1 cellular context compared by ENCODE assay signal in the genomic region with DNA sequence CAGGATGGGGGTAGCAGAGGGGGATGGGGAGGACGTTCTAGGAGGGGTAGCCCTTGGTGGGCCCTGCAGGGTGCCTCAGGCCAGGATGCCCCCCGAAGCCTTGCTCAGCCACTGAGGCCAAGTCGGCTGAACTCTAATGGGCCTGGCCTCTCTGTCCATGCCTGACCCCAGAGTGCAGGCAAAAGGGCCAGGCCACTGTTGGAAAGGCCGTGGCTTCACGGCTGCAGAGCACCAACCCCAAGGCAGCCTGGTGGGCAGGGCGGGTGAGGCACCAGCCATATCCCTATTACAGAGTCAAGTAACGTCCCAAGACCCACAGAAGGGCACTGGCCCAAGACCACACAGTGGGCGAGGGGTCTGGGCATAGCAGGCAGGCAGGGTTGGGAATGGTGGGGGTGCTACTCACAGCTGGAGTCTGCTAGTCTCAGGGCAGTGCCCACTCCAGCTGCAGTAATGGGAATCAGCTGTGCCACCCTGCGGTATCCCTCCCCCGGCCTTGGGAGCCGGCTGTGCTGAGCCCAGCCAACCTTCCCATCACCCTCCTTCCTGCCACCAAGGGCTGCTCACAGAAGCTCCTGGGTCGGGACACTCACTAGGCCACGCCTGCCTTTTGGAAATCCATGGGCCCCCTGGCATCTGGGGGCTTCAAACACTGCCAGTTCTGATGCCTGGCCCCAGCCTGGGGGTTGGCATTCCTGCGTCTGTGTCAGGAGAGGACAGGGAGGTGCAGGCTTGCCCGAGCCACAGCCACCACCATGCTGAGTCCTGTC.
TF ChIP-seq lines count a peak whose summit lies in the region.

No MANE protein-coding gene starts in this region.

TF ChIP-seq in SK-N-SH treated with all-trans-retinoic acid at 6 μM for 48 hours, 23 proteins besides CTCF, POLR2A, EP300 and RAD21 (continued from another document):
- TF ChIP-seq, protein P1, sequence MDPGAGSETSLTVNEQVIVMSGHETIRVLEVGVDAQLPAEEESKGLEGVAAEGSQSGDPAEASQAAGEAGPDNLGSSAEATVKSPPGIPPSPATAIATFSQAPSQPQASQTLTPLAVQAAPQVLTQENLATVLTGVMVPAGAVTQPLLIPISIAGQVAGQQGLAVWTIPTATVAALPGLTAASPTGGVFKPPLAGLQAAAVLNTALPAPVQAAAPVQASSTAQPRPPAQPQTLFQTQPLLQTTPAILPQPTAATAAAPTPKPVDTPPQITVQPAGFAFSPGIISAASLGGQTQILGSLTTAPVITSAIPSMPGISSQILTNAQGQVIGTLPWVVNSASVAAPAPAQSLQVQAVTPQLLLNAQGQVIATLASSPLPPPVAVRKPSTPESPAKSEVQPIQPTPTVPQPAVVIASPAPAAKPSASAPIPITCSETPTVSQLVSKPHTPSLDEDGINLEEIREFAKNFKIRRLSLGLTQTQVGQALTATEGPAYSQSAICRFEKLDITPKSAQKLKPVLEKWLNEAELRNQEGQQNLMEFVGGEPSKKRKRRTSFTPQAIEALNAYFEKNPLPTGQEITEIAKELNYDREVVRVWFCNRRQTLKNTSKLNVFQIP (CRISPR knock-in tag; IDR thresholded peaks at IDR 0.05; ENCODE audit: borderline replicate concordance, low read depth): no peak
- TF ChIP-seq ZC3H10 (CRISPR knock-in tag; IDR thresholded peaks at IDR 0.05) (no peak), ARNTL (CRISPR knock-in tag; IDR thresholded peaks at IDR 0.05; ENCODE audit: borderline replicate concordance, low read depth) (no peak), ZNF565 (CRISPR knock-in tag; conservative IDR thresholded peaks at IDR 0.05; ENCODE audit: low read depth) (no peak), GLIS3 (CRISPR knock-in tag; IDR thresholded peaks at IDR 0.05) (no peak), CSDC2 (CRISPR knock-in tag; IDR thresholded peaks at IDR 0.05) (no peak), ESRRG (CRISPR knock-in tag; IDR thresholded peaks at IDR 0.05) (no peak)
- TF ChIP-seq, protein P2, sequence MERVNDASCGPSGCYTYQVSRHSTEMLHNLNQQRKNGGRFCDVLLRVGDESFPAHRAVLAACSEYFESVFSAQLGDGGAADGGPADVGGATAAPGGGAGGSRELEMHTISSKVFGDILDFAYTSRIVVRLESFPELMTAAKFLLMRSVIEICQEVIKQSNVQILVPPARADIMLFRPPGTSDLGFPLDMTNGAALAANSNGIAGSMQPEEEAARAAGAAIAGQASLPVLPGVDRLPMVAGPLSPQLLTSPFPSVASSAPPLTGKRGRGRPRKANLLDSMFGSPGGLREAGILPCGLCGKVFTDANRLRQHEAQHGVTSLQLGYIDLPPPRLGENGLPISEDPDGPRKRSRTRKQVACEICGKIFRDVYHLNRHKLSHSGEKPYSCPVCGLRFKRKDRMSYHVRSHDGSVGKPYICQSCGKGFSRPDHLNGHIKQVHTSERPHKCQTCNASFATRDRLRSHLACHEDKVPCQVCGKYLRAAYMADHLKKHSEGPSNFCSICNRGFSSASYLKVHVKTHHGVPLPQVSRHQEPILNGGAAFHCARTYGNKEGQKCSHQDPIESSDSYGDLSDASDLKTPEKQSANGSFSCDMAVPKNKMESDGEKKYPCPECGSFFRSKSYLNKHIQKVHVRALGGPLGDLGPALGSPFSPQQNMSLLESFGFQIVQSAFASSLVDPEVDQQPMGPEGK (CRISPR knock-in tag; IDR thresholded peaks at IDR 0.05; ENCODE audit: borderline replicate concordance): no peak
